ENCODE assay signal across 7 cellular contexts in the genomic region with DNA sequence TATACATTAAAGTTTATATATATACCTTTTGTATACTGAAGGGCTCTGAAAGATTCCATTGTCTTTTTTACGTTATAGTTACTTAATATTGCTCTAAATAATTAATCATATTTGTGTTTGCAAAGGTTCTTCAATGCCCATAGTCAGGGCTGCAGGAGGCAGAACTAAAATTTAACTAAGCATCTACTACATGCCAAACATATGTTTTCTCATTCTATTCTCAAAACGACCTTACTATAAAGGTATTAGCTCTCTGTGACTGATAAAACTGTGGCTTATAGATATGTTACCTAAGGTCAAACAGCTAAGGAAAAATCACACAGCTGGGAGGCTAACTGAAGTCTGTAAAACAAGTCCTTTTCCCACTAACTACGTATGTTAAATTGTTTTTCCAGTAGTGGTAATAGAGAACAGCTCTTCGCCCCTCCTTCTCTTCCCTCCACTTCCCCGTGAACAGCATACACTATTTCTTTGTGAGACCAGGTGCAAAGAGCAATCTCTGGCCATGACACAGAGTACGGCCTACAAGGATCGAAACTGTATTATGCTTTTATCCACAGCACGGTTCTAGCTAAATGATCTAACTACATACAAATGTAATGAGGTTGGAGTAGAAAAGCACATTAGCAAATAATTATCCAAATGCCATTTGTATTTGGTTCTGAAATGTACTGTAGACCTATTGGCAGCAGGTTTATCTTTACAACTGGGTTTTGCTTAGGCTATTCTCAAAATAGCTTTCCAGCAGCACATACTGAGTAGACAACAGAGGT.
A peak's percentile ranks its signal among the peaks of the same experiment; 100 is the strongest.
DNase-seq lines count a peak whose midpoint lies in the region; ATAC-seq and TF ChIP-seq lines count a peak whose summit lies in the region.

No MANE protein-coding gene starts in this region.

- peak overlapping the region; percentile 84 for H3K4me2 ChIP-seq in OCI-LY1 (ENCODE audit: low read length)

- ATAC-seq in GM19395 (IDR thresholded peaks at IDR 0.05; ENCODE audit: unreplicated experiment) (peak; percentile 11), HG03378 (IDR thresholded peaks at IDR 0.05; ENCODE audit: unreplicated experiment) (no peak)

- peaks cover 59% of the 10 kb centered on the region for H3K79me2 ChIP-seq in OCI-LY1 (ENCODE audit: insufficient read depth, low read length)

- DNase-seq in effector memory CD4-positive, alpha-beta T cell: no peak
- DNase-seq in nephron progenitor cell (no peak), NCI-H82 (lab: John Stamatoyannopoulos, UW) (no peak), HEK293T (ENCODE audit: extremely low spot score) (no peak)

- H3K27ac Mint-ChIP-seq in nephron progenitor cell: no peak overlapping the region

- H3K4me3 ChIP-seq in OCI-LY1 (ENCODE audit: low read depth, low read length, poor library complexity, severe bottlenecking): peak overlapping the region; percentile 83
- H3K4me3 ChIP-seq in effector memory CD4-positive, alpha-beta T cell (ENCODE audit: insufficient read depth, low read depth, low read length, poor library complexity, severe bottlenecking): peak overlapping the region; percentile 99

- peaks cover 27% of the 10 kb centered on the region for H3K4me1 Mint-ChIP-seq in nephron progenitor cell

- no peaks in the 10 kb centered on the region for H3K27me3 ChIP-seq in OCI-LY1 (ENCODE audit: insufficient read depth, low read length)
- no peaks in the 10 kb centered on the region for H3K27me3 ChIP-seq in effector memory CD4-positive, alpha-beta T cell (replicated peaks; ENCODE audit: control insufficient read depth, insufficient read depth, low read length, poor library complexity, severe bottlenecking)

- no peaks in the 10 kb centered on the region; the same call in 1 of the 2 replicates for H3F3A ChIP-seq in OCI-LY1 (ENCODE audit: insufficient read depth, low read length)

- no peak for TF ChIP-seq CTCF in OCI-LY1 (IDR thresholded peaks at IDR 0.05; ENCODE audit: low read length)
- no peak for TF ChIP-seq CTCF in nephron progenitor cell (IDR thresholded peaks at IDR 0.05)

- peaks cover 58% of the 10 kb centered on the region for H3K4me1 ChIP-seq in OCI-LY1 (ENCODE audit: insufficient read depth, low read length, severe bottlenecking)
- peaks cover 19% of the 10 kb centered on the region for H3K4me1 ChIP-seq in effector memory CD4-positive, alpha-beta T cell (ENCODE audit: control insufficient read depth, insufficient read depth, low read length, poor library complexity, severe bottlenecking)

- no peaks in the 10 kb centered on the region for H3K9me3 ChIP-seq in OCI-LY1 (ENCODE audit: low read length)
- H3K9me3 ChIP-seq in effector memory CD4-positive, alpha-beta T cell (ENCODE audit: control insufficient read depth, low read length): no peaks in the 10 kb centered on the region

- no peaks in the 10 kb centered on the region for H3K9me2 ChIP-seq in OCI-LY1 (ENCODE audit: low read depth, low read length)

- no peaks in the 10 kb centered on the region for H4K20me1 ChIP-seq in OCI-LY1 (ENCODE audit: insufficient read depth, low read length)

- H3K4me3 Mint-ChIP-seq in nephron progenitor cell: peak overlapping the region; percentile 89

- POLR2A ChIA-PET in HEK293T (lab: Yijun Ruan, JAX): interaction anchor here (0.9 to 2.5 kb wide), 2 partner anchors 10 to 45 kb away, joined by 3 to 22 read pairs; a partner anchor contains a TSS

- CTCF ChIA-PET in HEK293T (lab: Yijun Ruan, JAX): interaction anchor here (0.7 to 1.2 kb wide), 4 partner anchors 10 to 45 kb away, joined by 3 read pairs; a partner anchor contains a TSS

- no peaks in the 10 kb centered on the region for H3K36me3 ChIP-seq in OCI-LY1 (ENCODE audit: insufficient read depth, low read length)
- peaks cover 8% of the 10 kb centered on the region for H3K36me3 ChIP-seq in effector memory CD4-positive, alpha-beta T cell (ENCODE audit: control insufficient read depth, insufficient read depth, low read length)

- no peak overlapping the region for H2AFZ ChIP-seq in OCI-LY1 (ENCODE audit: low read length)

- no peaks in the 10 kb centered on the region for H3K9me3 Mint-ChIP-seq in nephron progenitor cell

- peak overlapping the region; percentile 83 for H3K27ac ChIP-seq in OCI-LY1 (ENCODE audit: low read depth, low read length, poor library complexity, severe bottlenecking)
- peak overlapping the region; percentile 100 for H3K27ac ChIP-seq in effector memory CD4-positive, alpha-beta T cell (ENCODE audit: insufficient read depth, low read length, poor library complexity, severe bottlenecking)

- peak overlapping the region; percentile 81 for H3K9ac ChIP-seq in OCI-LY1 (ENCODE audit: low read length)

- H3K27me3 Mint-ChIP-seq in nephron progenitor cell (ENCODE audit: low read depth, poor library complexity): peaks cover 21% of the 10 kb centered on the region

- H3K36me3 Mint-ChIP-seq in nephron progenitor cell (ENCODE audit: low read depth): no peaks in the 10 kb centered on the region

TF ChIP-seq in HEK293T, 16 proteins besides CTCF, POLR2A, EP300 and RAD21:
- no peak for TF ChIP-seq NFRKB (IDR thresholded peaks at IDR 0.05)
- TF ChIP-seq FOXA1 (IDR thresholded peaks at IDR 0.05): no peak
- no peak for TF ChIP-seq SUZ12 (IDR thresholded peaks at IDR 0.05)
- TF ChIP-seq ELF4 (IDR thresholded peaks at IDR 0.05): no peak
- TF ChIP-seq TARDBP (IDR thresholded peaks at IDR 0.05): no peak
- TF ChIP-seq FOXK2 (IDR thresholded peaks at IDR 0.05): no peak
- TF ChIP-seq, protein P1, sequence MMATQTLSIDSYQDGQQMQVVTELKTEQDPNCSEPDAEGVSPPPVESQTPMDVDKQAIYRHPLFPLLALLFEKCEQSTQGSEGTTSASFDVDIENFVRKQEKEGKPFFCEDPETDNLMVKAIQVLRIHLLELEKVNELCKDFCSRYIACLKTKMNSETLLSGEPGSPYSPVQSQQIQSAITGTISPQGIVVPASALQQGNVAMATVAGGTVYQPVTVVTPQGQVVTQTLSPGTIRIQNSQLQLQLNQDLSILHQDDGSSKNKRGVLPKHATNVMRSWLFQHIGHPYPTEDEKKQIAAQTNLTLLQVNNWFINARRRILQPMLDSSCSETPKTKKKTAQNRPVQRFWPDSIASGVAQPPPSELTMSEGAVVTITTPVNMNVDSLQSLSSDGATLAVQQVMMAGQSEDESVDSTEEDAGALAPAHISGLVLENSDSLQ (IDR thresholded peaks at IDR 0.05): no peak
- no peak for TF ChIP-seq ARNT (IDR thresholded peaks at IDR 0.05)
- TF ChIP-seq FOXM1 (IDR thresholded peaks at IDR 0.05; ENCODE audit: borderline replicate concordance): no peak
- no peak for TF ChIP-seq HDGF (IDR thresholded peaks at IDR 0.05; ENCODE audit: borderline replicate concordance)
